In the genomic region with DNA sequence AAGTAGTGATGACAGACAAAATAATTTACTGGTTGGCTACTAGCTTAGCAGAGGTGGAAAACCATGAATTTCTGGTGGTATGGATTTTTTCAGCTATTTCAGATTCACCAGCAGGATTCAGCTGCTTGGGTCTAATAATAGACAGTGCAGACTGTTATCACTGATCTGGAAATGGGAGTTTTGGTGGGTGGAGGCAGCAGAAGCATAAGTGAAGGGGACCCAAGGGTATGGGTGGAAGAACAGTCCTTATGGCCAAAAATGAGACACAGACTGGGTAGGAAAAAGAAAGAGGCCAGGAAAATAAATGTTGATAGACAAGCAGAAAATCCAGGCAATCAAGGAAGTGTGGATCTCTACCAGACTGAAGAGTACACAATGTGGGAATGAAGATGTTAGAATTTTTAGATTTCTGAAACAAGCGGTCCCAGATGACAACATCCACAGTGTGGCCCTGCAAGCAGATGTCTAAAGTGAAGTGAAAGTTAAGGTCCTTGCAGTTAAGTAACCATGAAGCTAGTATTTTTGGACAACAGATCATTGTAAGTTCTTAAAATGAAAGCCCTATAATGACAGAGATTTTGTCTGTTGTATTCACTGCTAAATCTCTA, we compare ENCODE assay signal across 8 cellular contexts. TPM values are rescaled to one million over a fixed set of nuclear protein-coding genes. Genes with fewer than 3 reads are reported as not detected.
DNase-seq lines count a peak whose midpoint lies in the region; ATAC-seq and TF ChIP-seq lines count a peak whose summit lies in the region.

No MANE protein-coding gene starts in this region.

- TF ChIP-seq EP300 in SK-N-SH (IDR thresholded peaks at IDR 0.05; ENCODE audit: borderline replicate concordance in 1 of 2, low read depth in 1 of 2, low read length in 1 of 2), result no peak

- peak overlapping the region; percentile 42 to 81 (median 68) for H3K4me2 ChIP-seq in BLaER1 treated with 17β-estradiol and CSF1 and Interleukin-3, amounts not matched to agents 10 nM and 100 nM
- H3K4me2 ChIP-seq in OCI-LY3 (ENCODE audit: low read length), result peak overlapping the region; percentile 78
- H3K4me2 ChIP-seq in SK-N-SH, result no peak overlapping the region

- peaks cover 0 to 48% (median 2%) of the 10 kb centered on the region in 11 experiments; a peak in 9 of 22 replicates for H3K36me3 ChIP-seq in BLaER1 treated with 17β-estradiol and CSF1 and Interleukin-3, amounts not matched to agents 10 nM and 100 nM
- no peaks in the 10 kb centered on the region for H3K36me3 ChIP-seq in OCI-LY3 (replicated peaks; ENCODE audit: low read depth, low read length)
- peaks cover 0 to 3% of the 10 kb centered on the region in 2 experiments for H3K36me3 ChIP-seq in SK-N-SH (replicated peaks in 1 of 2; ENCODE audit: control insufficient read depth in 1 of 2, insufficient read depth in 2 of 2, low read length in 1 of 2)

- H3K27me3 ChIP-seq in BLaER1 treated with 17β-estradiol and CSF1 and Interleukin-3, amounts not matched to agents 10 nM and 100 nM, result no peaks in the 10 kb centered on the region
- H3K27me3 ChIP-seq in OCI-LY3 (ENCODE audit: low read depth, low read length) (no peaks in the 10 kb centered on the region), SK-N-SH (ENCODE audit: insufficient read depth) (no peaks in the 10 kb centered on the region)

- H2AFZ ChIP-seq in OCI-LY3 (ENCODE audit: low read depth, low read length) (peak overlapping the region; percentile 28), SK-N-SH (ENCODE audit: low read depth) (no peak overlapping the region)

- CTCF ChIA-PET in SK-N-SH (lab: Yijun Ruan, JAX), result interaction anchor here (1.3 to 3.6 kb wide), 14 partner anchors 8 to 748 kb away, joined by 3 to 27 read pairs (median 8); a partner anchor contains a TSS

- 100% methylated on average over 1 of the region's 1 CpG for WGBS in SK-N-SH (ENCODE audit: low lambda C conversion rate)

- no peak for TF ChIP-seq RAD21 in SK-N-SH (IDR thresholded peaks at IDR 0.05; ENCODE audit: low read length)

- H3K79me2 ChIP-seq in OCI-LY3 (ENCODE audit: low read length), result no peaks in the 10 kb centered on the region
- peaks cover 17% of the 10 kb centered on the region; the same call in 1 of the 2 replicates for H3K79me2 ChIP-seq in SK-N-SH (ENCODE audit: insufficient read depth)

- H3K27ac ChIP-seq in BLaER1 treated with 17β-estradiol and CSF1 and Interleukin-3, amounts not matched to agents 10 nM and 100 nM, result peak overlapping the region; percentile 2 to 79 (median 60); a peak in 19 of 22 replicates
- peak overlapping the region; percentile 67 for H3K27ac ChIP-seq in OCI-LY3 (ENCODE audit: low read length)
- no peak overlapping the region for H3K27ac ChIP-seq in SK-N-SH (ENCODE audit: low read depth in 2 of 2, low read length in 1 of 2)

- peaks cover 24 to 100% (median 67%) of the 10 kb centered on the region in 10 experiments for H3K4me1 ChIP-seq in BLaER1 treated with 17β-estradiol and CSF1 and Interleukin-3, amounts not matched to agents 10 nM and 100 nM
- H3K4me1 ChIP-seq in OCI-LY3 (ENCODE audit: low read length), result peaks cover 30% of the 10 kb centered on the region
- H3K4me1 ChIP-seq in SK-N-SH (ENCODE audit: control insufficient read depth in 1 of 2, insufficient read depth in 2 of 2, low read depth in 1 of 2, low read length in 1 of 2), result no peaks in the 10 kb centered on the region; a peak in 2 of 4 replicates

- ATAC-seq in GM19025 (IDR thresholded peaks at IDR 0.05; ENCODE audit: low read depth, unreplicated experiment) (peak; percentile 66), HG02852 (IDR thresholded peaks at IDR 0.05; ENCODE audit: unreplicated experiment) (peak; percentile 83), HG03521 (IDR thresholded peaks at IDR 0.05; ENCODE audit: unreplicated experiment) (no peak)

- peak overlapping the region in 9 of 11 experiments; percentile 12 to 65 (median 42); a peak in 14 of 22 replicates for H3K9ac ChIP-seq in BLaER1 treated with 17β-estradiol and CSF1 and Interleukin-3, amounts not matched to agents 10 nM and 100 nM
- H3K9ac ChIP-seq in OCI-LY3 (ENCODE audit: low read length), result peak overlapping the region; percentile 34
- no peak overlapping the region for H3K9ac ChIP-seq in SK-N-SH

- peaks cover 0 to 89% (median 53%) of the 10 kb centered on the region in 11 experiments; a peak in 17 of 22 replicates for H4K20me1 ChIP-seq in BLaER1 treated with 17β-estradiol and CSF1 and Interleukin-3, amounts not matched to agents 10 nM and 100 nM
- no peaks in the 10 kb centered on the region for H4K20me1 ChIP-seq in OCI-LY3 (ENCODE audit: insufficient read depth, low read length)
- H4K20me1 ChIP-seq in SK-N-SH (ENCODE audit: insufficient read depth), result no peaks in the 10 kb centered on the region

- peaks cover 2 to 6% (median 4%) of the 10 kb centered on the region in 11 experiments; a peak in 19 of 22 replicates for H3K9me3 ChIP-seq in BLaER1 treated with 17β-estradiol and CSF1 and Interleukin-3, amounts not matched to agents 10 nM and 100 nM (replicated peaks in 1 of 11)
- no peaks in the 10 kb centered on the region for H3K9me3 ChIP-seq in OCI-LY3 (ENCODE audit: insufficient read depth, low read length)
- no peaks in the 10 kb centered on the region for H3K9me3 ChIP-seq in SK-N-SH

- H3K9me2 ChIP-seq in SK-N-SH, result no peaks in the 10 kb centered on the region

- POLR2A ChIA-PET in SK-N-SH (lab: Yijun Ruan, JAX), result no interaction called here

- DNase-seq in NCI-H2107 (lab: John Stamatoyannopoulos, UW) (no peak), NCI-H748 (lab: John Stamatoyannopoulos, UW; ENCODE audit: unreplicated experiment) (no peak), SK-N-SH (no peak)

- TF ChIP-seq CTCF in OCI-LY3 (IDR thresholded peaks at IDR 0.05; ENCODE audit: low read depth, low read length), result no peak
- TF ChIP-seq CTCF in SK-N-SH (IDR thresholded peaks at IDR 0.05), result no peak

- H3F3A ChIP-seq in SK-N-SH (replicated peaks; ENCODE audit: insufficient read depth), result no peaks in the 10 kb centered on the region

- 0 out of 20 replicates have a peak overlapping the region, but pooled peaks of 1 of the 10 experiments have one; percentile 10 for H3K4me3 ChIP-seq in BLaER1 treated with 17β-estradiol and CSF1 and Interleukin-3, amounts not matched to agents 10 nM and 100 nM
- H3K4me3 ChIP-seq in OCI-LY3 (ENCODE audit: low read length) (peak overlapping the region; percentile 54), SK-N-SH (ENCODE audit: low read depth in 2 of 2, low read length in 1 of 2) (no peak overlapping the region)

TF ChIP-seq in SK-N-SH, 30 proteins besides CTCF, POLR2A, EP300 and RAD21 (continues in another document):
- TF ChIP-seq, protein P1, sequence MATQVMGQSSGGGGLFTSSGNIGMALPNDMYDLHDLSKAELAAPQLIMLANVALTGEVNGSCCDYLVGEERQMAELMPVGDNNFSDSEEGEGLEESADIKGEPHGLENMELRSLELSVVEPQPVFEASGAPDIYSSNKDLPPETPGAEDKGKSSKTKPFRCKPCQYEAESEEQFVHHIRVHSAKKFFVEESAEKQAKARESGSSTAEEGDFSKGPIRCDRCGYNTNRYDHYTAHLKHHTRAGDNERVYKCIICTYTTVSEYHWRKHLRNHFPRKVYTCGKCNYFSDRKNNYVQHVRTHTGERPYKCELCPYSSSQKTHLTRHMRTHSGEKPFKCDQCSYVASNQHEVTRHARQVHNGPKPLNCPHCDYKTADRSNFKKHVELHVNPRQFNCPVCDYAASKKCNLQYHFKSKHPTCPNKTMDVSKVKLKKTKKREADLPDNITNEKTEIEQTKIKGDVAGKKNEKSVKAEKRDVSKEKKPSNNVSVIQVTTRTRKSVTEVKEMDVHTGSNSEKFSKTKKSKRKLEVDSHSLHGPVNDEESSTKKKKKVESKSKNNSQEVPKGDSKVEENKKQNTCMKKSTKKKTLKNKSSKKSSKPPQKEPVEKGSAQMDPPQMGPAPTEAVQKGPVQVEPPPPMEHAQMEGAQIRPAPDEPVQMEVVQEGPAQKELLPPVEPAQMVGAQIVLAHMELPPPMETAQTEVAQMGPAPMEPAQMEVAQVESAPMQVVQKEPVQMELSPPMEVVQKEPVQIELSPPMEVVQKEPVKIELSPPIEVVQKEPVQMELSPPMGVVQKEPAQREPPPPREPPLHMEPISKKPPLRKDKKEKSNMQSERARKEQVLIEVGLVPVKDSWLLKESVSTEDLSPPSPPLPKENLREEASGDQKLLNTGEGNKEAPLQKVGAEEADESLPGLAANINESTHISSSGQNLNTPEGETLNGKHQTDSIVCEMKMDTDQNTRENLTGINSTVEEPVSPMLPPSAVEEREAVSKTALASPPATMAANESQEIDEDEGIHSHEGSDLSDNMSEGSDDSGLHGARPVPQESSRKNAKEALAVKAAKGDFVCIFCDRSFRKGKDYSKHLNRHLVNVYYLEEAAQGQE (IDR thresholded peaks at IDR 0.05; ENCODE audit: low read depth, low read length), result no peak
- TF ChIP-seq, protein P2, sequence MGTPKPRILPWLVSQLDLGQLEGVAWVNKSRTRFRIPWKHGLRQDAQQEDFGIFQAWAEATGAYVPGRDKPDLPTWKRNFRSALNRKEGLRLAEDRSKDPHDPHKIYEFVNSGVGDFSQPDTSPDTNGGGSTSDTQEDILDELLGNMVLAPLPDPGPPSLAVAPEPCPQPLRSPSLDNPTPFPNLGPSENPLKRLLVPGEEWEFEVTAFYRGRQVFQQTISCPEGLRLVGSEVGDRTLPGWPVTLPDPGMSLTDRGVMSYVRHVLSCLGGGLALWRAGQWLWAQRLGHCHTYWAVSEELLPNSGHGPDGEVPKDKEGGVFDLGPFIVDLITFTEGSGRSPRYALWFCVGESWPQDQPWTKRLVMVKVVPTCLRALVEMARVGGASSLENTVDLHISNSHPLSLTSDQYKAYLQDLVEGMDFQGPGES (IDR thresholded peaks at IDR 0.05; ENCODE audit: low read depth, low read length), result no peak
- TF ChIP-seq RFX5 (IDR thresholded peaks at IDR 0.05; ENCODE audit: low read length) (no peak), TEAD4 (IDR thresholded peaks at IDR 0.05; ENCODE audit: borderline replicate concordance, insufficient read depth) (no peak), GATA2 (CRISPR knock-in tag; IDR thresholded peaks at IDR 0.05) (no peak)
- TF ChIP-seq, protein P3, sequence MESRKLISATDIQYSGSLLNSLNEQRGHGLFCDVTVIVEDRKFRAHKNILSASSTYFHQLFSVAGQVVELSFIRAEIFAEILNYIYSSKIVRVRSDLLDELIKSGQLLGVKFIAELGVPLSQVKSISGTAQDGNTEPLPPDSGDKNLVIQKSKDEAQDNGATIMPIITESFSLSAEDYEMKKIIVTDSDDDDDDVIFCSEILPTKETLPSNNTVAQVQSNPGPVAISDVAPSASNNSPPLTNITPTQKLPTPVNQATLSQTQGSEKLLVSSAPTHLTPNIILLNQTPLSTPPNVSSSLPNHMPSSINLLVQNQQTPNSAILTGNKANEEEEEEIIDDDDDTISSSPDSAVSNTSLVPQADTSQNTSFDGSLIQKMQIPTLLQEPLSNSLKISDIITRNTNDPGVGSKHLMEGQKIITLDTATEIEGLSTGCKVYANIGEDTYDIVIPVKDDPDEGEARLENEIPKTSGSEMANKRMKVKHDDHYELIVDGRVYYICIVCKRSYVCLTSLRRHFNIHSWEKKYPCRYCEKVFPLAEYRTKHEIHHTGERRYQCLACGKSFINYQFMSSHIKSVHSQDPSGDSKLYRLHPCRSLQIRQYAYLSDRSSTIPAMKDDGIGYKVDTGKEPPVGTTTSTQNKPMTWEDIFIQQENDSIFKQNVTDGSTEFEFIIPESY (IDR thresholded peaks at IDR 0.05; ENCODE audit: borderline replicate concordance, low read depth), result no peak

RNA-seq across cellular contexts. Expression of a gene that starts 24.7 kb away (rescaled TPM):
- 3.9 and 4.6 TPM in 2 replicates for polyA plus RNA-seq in SK-N-SH (2012; rRNA removed)
- polyA plus RNA-seq in SK-N-SH (2012; cell fraction: cytosol; rRNA removed), result 3.3 and 4.3 TPM in 2 replicates
- polyA plus RNA-seq in SK-N-SH (2012; cell fraction: nucleus; rRNA removed), result 7.6 and 11.9 TPM in 2 replicates

Comparison
In these comparisons a context has a peak if more than half of its experiments do, and no peak if none do; other contexts are left out.
1. H3K27ac ChIP-seq: peak in BLaER1 treated with 17β-estradiol and CSF1 and Interleukin-3, amounts not matched to agents 10 nM and 100 nM (11 of 11) and OCI-LY3 (single experiment); none in SK-N-SH (0 of 2).